ENCODE assay signal across 1 cellular context in the genomic region with DNA sequence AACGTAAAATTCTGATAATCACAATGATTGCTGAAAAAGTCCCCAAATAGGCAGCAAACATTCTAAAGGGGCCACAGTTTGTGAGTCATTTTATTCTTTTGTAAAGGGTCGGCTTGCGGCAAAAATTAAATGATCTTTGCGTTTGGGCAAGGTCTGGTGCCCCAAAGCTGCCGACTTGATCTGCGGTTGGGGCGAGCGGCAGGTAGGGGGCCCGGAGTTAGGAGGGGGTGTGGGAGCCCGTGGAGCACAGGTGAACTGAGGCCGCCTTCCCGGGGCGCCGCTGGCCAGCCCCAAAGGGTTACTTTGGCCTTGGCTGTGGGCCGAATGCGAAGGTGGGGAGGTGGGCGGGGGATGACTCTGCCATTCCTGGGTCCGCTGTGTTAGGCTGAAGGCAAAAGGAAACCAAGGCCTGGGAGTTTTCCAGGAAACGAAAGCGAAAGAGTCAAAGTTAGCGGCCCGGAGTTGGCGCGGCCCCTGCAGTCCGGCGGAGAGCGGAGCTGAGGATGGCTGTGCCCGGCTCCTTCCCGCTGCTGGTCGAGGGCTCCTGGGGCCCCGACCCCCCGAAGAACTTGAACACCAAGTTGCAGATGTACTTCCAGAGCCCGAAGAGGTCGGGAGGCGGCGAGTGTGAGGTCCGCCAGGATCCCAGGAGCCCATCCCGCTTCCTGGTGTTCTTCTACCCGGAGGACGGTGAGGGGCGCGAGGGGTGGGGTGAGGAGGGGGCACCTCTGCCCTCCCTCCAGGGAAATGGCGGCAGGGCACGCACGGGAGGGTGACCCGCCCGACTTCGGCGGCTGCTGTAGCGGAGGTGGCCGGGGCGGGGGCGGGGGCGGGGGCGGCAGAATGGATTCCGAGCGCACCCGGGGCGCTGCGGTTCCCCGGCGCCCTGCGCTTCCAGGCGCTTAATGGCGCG.
TF ChIP-seq lines count a peak whose summit lies in the region.

A gene with protein sequence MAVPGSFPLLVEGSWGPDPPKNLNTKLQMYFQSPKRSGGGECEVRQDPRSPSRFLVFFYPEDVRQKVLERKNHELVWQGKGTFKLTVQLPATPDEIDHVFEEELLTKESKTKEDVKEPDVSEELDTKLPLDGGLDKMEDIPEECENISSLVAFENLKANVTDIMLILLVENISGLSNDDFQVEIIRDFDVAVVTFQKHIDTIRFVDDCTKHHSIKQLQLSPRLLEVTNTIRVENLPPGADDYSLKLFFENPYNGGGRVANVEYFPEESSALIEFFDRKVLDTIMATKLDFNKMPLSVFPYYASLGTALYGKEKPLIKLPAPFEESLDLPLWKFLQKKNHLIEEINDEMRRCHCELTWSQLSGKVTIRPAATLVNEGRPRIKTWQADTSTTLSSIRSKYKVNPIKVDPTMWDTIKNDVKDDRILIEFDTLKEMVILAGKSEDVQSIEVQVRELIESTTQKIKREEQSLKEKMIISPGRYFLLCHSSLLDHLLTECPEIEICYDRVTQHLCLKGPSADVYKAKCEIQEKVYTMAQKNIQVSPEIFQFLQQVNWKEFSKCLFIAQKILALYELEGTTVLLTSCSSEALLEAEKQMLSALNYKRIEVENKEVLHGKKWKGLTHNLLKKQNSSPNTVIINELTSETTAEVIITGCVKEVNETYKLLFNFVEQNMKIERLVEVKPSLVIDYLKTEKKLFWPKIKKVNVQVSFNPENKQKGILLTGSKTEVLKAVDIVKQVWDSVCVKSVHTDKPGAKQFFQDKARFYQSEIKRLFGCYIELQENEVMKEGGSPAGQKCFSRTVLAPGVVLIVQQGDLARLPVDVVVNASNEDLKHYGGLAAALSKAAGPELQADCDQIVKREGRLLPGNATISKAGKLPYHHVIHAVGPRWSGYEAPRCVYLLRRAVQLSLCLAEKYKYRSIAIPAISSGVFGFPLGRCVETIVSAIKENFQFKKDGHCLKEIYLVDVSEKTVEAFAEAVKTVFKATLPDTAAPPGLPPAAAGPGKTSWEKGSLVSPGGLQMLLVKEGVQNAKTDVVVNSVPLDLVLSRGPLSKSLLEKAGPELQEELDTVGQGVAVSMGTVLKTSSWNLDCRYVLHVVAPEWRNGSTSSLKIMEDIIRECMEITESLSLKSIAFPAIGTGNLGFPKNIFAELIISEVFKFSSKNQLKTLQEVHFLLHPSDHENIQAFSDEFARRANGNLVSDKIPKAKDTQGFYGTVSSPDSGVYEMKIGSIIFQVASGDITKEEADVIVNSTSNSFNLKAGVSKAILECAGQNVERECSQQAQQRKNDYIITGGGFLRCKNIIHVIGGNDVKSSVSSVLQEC (N-terminal part only) (plus strand): TSS at position 459 of the 913 bp plus-strand sequence. CDS start 45 bp downstream, at position 504.

TF ChIP-seq in K562, 482 proteins besides CTCF, POLR2A, EP300 and RAD21 (continued from another document and continues in another):
- no peak for TF ChIP-seq CCNT2 (IDR thresholded peaks at IDR 0.05; ENCODE audit: borderline replicate concordance, extremely low read depth, insufficient read length, low read depth, low read length)
- TF ChIP-seq, protein P1, sequence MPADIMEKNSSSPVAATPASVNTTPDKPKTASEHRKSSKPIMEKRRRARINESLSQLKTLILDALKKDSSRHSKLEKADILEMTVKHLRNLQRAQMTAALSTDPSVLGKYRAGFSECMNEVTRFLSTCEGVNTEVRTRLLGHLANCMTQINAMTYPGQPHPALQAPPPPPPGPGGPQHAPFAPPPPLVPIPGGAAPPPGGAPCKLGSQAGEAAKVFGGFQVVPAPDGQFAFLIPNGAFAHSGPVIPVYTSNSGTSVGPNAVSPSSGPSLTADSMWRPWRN (IDR thresholded peaks at IDR 0.05; ENCODE audit: low read depth): no peak
- TF ChIP-seq, protein P2, sequence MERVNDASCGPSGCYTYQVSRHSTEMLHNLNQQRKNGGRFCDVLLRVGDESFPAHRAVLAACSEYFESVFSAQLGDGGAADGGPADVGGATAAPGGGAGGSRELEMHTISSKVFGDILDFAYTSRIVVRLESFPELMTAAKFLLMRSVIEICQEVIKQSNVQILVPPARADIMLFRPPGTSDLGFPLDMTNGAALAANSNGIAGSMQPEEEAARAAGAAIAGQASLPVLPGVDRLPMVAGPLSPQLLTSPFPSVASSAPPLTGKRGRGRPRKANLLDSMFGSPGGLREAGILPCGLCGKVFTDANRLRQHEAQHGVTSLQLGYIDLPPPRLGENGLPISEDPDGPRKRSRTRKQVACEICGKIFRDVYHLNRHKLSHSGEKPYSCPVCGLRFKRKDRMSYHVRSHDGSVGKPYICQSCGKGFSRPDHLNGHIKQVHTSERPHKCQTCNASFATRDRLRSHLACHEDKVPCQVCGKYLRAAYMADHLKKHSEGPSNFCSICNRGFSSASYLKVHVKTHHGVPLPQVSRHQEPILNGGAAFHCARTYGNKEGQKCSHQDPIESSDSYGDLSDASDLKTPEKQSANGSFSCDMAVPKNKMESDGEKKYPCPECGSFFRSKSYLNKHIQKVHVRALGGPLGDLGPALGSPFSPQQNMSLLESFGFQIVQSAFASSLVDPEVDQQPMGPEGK (CRISPR knock-in tag; IDR thresholded peaks at IDR 0.05; ENCODE audit: borderline replicate concordance): no peak
- no peak for TF ChIP-seq FIP1L1 (IDR thresholded peaks at IDR 0.05; ENCODE audit: low read depth, low read length, poor library complexity, severe bottlenecking)
- TF ChIP-seq ARID1B (IDR thresholded peaks at IDR 0.05): peak; percentile 11; the same call in 1 of the 2 replicates
- TF ChIP-seq SPI1 (IDR thresholded peaks at IDR 0.05; ENCODE audit: borderline replicate concordance, low read depth, low read length): no peak
- peak; percentile 43 for TF ChIP-seq SAP30 (IDR thresholded peaks at IDR 0.05; ENCODE audit: borderline replicate concordance, insufficient read depth, low read depth, low read length, poor library complexity, severe bottlenecking)
- no peak for TF ChIP-seq ZNF3 (CRISPR knock-in tag; IDR thresholded peaks at IDR 0.05)
- TF ChIP-seq, protein P3, sequence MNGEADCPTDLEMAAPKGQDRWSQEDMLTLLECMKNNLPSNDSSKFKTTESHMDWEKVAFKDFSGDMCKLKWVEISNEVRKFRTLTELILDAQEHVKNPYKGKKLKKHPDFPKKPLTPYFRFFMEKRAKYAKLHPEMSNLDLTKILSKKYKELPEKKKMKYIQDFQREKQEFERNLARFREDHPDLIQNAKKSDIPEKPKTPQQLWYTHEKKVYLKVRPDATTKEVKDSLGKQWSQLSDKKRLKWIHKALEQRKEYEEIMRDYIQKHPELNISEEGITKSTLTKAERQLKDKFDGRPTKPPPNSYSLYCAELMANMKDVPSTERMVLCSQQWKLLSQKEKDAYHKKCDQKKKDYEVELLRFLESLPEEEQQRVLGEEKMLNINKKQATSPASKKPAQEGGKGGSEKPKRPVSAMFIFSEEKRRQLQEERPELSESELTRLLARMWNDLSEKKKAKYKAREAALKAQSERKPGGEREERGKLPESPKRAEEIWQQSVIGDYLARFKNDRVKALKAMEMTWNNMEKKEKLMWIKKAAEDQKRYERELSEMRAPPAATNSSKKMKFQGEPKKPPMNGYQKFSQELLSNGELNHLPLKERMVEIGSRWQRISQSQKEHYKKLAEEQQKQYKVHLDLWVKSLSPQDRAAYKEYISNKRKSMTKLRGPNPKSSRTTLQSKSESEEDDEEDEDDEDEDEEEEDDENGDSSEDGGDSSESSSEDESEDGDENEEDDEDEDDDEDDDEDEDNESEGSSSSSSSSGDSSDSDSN (IDR thresholded peaks at IDR 0.05; ENCODE audit: borderline replicate concordance in 1 of 2, low read depth in 2 of 2, low read length in 2 of 2): peak in 1 of 2 experiments; percentile 42; a peak in 1 of 4 replicates
- TF ChIP-seq ZNF764 (CRISPR knock-in tag; IDR thresholded peaks at IDR 0.05; ENCODE audit: low read depth): no peak
- TF ChIP-seq KDM4B (IDR thresholded peaks at IDR 0.05; ENCODE audit: borderline replicate concordance in 2 of 2, low read depth in 1 of 2): no peak
- TF ChIP-seq DMBX1 (CRISPR knock-in tag; IDR thresholded peaks at IDR 0.05; ENCODE audit: borderline replicate concordance): no peak
- TF ChIP-seq CXXC5 (CRISPR knock-in tag; IDR thresholded peaks at IDR 0.05): peak; percentile 14; the same call in 1 of the 2 replicates
- TF ChIP-seq HCFC1 (IDR thresholded peaks at IDR 0.05; ENCODE audit: low read depth, low read length): 0 out of 2 replicates have a peak, but pooled peaks have one; percentile 25
- TF ChIP-seq ZNF76 (CRISPR knock-in tag; IDR thresholded peaks at IDR 0.05; ENCODE audit: borderline replicate concordance): no peak
- TF ChIP-seq KDM2B (CRISPR knock-in tag; IDR thresholded peaks at IDR 0.05): no peak
- TF ChIP-seq, protein P4, sequence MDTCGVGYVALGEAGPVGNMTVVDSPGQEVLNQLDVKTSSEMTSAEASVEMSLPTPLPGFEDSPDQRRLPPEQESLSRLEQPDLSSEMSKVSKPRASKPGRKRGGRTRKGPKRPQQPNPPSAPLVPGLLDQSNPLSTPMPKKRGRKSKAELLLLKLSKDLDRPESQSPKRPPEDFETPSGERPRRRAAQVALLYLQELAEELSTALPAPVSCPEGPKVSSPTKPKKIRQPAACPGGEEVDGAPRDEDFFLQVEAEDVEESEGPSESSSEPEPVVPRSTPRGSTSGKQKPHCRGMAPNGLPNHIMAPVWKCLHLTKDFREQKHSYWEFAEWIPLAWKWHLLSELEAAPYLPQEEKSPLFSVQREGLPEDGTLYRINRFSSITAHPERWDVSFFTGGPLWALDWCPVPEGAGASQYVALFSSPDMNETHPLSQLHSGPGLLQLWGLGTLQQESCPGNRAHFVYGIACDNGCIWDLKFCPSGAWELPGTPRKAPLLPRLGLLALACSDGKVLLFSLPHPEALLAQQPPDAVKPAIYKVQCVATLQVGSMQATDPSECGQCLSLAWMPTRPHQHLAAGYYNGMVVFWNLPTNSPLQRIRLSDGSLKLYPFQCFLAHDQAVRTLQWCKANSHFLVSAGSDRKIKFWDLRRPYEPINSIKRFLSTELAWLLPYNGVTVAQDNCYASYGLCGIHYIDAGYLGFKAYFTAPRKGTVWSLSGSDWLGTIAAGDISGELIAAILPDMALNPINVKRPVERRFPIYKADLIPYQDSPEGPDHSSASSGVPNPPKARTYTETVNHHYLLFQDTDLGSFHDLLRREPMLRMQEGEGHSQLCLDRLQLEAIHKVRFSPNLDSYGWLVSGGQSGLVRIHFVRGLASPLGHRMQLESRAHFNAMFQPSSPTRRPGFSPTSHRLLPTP (IDR thresholded peaks at IDR 0.05; ENCODE audit: borderline replicate concordance, extremely low read depth, insufficient read length): no peak
- TF ChIP-seq, protein P5, sequence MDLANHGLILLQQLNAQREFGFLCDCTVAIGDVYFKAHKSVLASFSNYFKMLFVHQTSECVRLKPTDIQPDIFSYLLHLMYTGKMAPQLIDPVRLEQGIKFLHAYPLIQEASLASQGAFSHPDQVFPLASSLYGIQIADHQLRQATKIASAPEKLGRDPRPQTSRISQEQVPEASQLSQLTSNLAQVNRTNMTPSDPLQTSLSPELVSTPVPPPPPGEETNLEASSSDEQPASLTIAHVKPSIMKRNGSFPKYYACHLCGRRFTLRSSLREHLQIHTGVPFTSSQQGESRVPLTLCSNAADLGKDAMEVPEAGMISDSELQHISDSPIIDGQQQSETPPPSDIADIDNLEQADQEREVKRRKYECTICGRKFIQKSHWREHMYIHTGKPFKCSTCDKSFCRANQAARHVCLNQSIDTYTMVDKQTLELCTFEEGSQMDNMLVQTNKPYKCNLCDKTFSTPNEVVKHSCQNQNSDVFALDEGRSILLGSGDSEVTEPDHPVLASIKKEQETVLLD (IDR thresholded peaks at IDR 0.05): no peak
- TF ChIP-seq ZFX (CRISPR knock-in tag; IDR thresholded peaks at IDR 0.05): peak; percentile 80
- peak; percentile 76 for TF ChIP-seq RBFOX2 (IDR thresholded peaks at IDR 0.05; ENCODE audit: low read depth, low read length)
- no peak for TF ChIP-seq POU5F1 (IDR thresholded peaks at IDR 0.05; ENCODE audit: borderline replicate concordance, low read depth, low read length, partially characterized antibody)
- peak; percentile 22; the same call in 1 of the 2 replicates for TF ChIP-seq MAFK (IDR thresholded peaks at IDR 0.05; ENCODE audit: low read length)
- TF ChIP-seq, protein P6, sequence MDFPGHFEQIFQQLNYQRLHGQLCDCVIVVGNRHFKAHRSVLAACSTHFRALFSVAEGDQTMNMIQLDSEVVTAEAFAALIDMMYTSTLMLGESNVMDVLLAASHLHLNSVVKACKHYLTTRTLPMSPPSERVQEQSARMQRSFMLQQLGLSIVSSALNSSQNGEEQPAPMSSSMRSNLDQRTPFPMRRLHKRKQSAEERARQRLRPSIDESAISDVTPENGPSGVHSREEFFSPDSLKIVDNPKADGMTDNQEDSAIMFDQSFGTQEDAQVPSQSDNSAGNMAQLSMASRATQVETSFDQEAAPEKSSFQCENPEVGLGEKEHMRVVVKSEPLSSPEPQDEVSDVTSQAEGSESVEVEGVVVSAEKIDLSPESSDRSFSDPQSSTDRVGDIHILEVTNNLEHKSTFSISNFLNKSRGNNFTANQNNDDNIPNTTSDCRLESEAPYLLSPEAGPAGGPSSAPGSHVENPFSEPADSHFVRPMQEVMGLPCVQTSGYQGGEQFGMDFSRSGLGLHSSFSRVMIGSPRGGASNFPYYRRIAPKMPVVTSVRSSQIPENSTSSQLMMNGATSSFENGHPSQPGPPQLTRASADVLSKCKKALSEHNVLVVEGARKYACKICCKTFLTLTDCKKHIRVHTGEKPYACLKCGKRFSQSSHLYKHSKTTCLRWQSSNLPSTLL (IDR thresholded peaks at IDR 0.05): no peak
- TF ChIP-seq NELFE (IDR thresholded peaks at IDR 0.05; ENCODE audit: insufficient read depth, insufficient read length): no peak
- TF ChIP-seq, protein P7, sequence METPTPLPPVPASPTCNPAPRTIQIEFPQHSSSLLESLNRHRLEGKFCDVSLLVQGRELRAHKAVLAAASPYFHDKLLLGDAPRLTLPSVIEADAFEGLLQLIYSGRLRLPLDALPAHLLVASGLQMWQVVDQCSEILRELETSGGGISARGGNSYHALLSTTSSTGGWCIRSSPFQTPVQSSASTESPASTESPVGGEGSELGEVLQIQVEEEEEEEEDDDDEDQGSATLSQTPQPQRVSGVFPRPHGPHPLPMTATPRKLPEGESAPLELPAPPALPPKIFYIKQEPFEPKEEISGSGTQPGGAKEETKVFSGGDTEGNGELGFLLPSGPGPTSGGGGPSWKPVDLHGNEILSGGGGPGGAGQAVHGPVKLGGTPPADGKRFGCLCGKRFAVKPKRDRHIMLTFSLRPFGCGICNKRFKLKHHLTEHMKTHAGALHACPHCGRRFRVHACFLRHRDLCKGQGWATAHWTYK (CRISPR knock-in tag; IDR thresholded peaks at IDR 0.05): no peak
- peak; percentile 50 for TF ChIP-seq GTF2E2 (tag; IDR thresholded peaks at IDR 0.05)
- TF ChIP-seq ZNF232 (CRISPR knock-in tag; IDR thresholded peaks at IDR 0.05): no peak
- TF ChIP-seq TAF1 (IDR thresholded peaks at IDR 0.05; ENCODE audit: control insufficient read depth, extremely low read depth, insufficient read depth, low read length, severe bottlenecking): no peak
- TF ChIP-seq LARP7 (IDR thresholded peaks at IDR 0.05): no peak
- TF ChIP-seq ZBTB8A (IDR thresholded peaks at IDR 0.05; ENCODE audit: partially characterized antibody): no peak
- TF ChIP-seq ZNF696 (CRISPR knock-in tag; conservative IDR thresholded peaks at IDR 0.05): no peak
- TF ChIP-seq NRF1 (conservative IDR thresholded peaks at IDR 0.05 in 1 of 2, IDR thresholded peaks at IDR 0.05 in 1 of 2): peak in 1 of 2 experiments; percentile 16; a peak in 1 of 4 replicates
- no peak for TF ChIP-seq FOXA3 (CRISPR knock-in tag; conservative IDR thresholded peaks at IDR 0.05 in 1 of 2, IDR thresholded peaks at IDR 0.05 in 1 of 2)
